30 cellular contexts compared by ENCODE assay signal in the genomic region with DNA sequence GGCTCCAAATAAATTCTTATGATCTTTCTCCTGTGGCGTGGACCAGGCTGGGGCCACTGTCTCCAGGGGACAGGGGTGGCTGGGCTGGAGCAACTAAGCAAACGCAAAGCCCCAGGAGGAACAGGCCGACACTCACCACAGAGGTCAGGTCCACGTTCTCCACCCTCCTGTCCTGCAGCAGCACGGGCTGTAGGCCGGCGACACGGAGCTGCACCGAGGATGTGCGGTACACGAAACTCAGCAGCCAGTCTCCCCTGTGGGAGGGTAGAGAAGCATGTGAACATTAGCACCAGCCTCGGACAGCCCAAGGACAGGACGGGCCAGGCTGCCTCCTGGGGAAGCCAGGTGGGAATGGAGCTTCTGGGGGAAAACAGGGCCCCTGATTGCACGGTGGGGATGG. TPM values are rescaled to one million over a fixed set of nuclear protein-coding genes. Genes with fewer than 3 reads are reported as not detected.
A peak's percentile ranks its signal among the peaks of the same experiment; 100 is the strongest.
DNase-seq lines count a peak whose midpoint lies in the region; ATAC-seq, FAIRE-seq and TF ChIP-seq lines count a peak whose summit lies in the region.
"Had no signal": no experiment of that assay in that cellular context is flagged by ENCODE, and none has a peak within 500 bp of the region (broad histone marks: within the 10 kb centered on the region; RNA-seq: fewer than 3 reads in every experiment).

No MANE protein-coding gene starts in this region.

- H3K9me3 Mint-ChIP-seq in activated T-cell treated with anti-CD3 and anti-CD28 coated beads, Interleukin-2, amount 50 U/mL, for 72 hours: peaks cover 0 to 2% of the 10 kb centered on the region in 2 donors

- no peak overlapping the region for H3K4me3 ChIP-seq in H7 (ENCODE audit: insufficient read depth, low read depth, low read length)
- H3K4me3 ChIP-seq in Panc1 (ENCODE audit: low read depth in 2 of 2, low read length in 2 of 2): no peak overlapping the region
- H3K4me3 ChIP-seq in H1 (ENCODE audit: extremely low read depth in 1 of 4, insufficient read depth in 2 of 4, low read depth in 3 of 4, low read length in 4 of 4): no peak overlapping the region
- H3K4me3 ChIP-seq in osteoblast (ENCODE audit: insufficient read depth, low read length): no peak overlapping the region
- H3K4me3 ChIP-seq: BLaER1 had no signal

- H3K4me3 Mint-ChIP-seq in activated T-cell treated with anti-CD3 and anti-CD28 coated beads, Interleukin-2, amount 50 U/mL, for 72 hours: no peak overlapping the region
- H3K4me3 Mint-ChIP-seq: CD14-positive monocyte; CD4-positive, alpha-beta memory T cell; CD4-positive, CD25-positive, alpha-beta regulatory T cell; CD8-positive, alpha-beta memory T cell had no signal

- H2AFZ ChIP-seq in H1 (ENCODE audit: low read length) (no peak overlapping the region), osteoblast (ENCODE audit: low read length) (no peak overlapping the region)

- H3K36me3 Mint-ChIP-seq in activated T-cell treated with anti-CD3 and anti-CD28 coated beads, Interleukin-2, amount 50 U/mL, for 72 hours (ENCODE audit: insufficient read depth in 2 of 2): peaks cover 9 to 14% of the 10 kb centered on the region in 2 donors

- H3K4me1 ChIP-seq in Panc1 (ENCODE audit: control insufficient read depth, insufficient read depth, low read length) (no peaks in the 10 kb centered on the region), H1 (replicated peaks in 1 of 4; ENCODE audit: control insufficient read depth in 3 of 4, insufficient read depth in 4 of 4, low read length in 3 of 4) (peaks cover 0 to 4% (median 3%) of the 10 kb centered on the region in 4 experiments; a peak in 4 of 7 replicates), osteoblast (ENCODE audit: insufficient read depth, low read length) (no peaks in the 10 kb centered on the region)
- H3K4me1 ChIP-seq: BE2C, BLaER1 had no signal

- H3K27me3 ChIP-seq in H7 (ENCODE audit: control insufficient read depth, insufficient read depth, low read length): no peaks in the 10 kb centered on the region
- H3K27me3 ChIP-seq in Panc1 (ENCODE audit: control insufficient read depth, insufficient read depth, low read length): no peaks in the 10 kb centered on the region
- no peaks in the 10 kb centered on the region for H3K27me3 ChIP-seq in H1 (replicated peaks in 1 of 4; ENCODE audit: control insufficient read depth in 3 of 4, extremely low read depth in 1 of 4, insufficient read depth in 3 of 4, low read length in 3 of 4)
- no peaks in the 10 kb centered on the region for H3K27me3 ChIP-seq in osteoblast (ENCODE audit: insufficient read depth, low read length)
- H3K27me3 ChIP-seq: BE2C, BLaER1 had no signal

- H3K9me3 ChIP-seq in Panc1 (ENCODE audit: control insufficient read depth, insufficient read depth, low read depth, low read length): no peaks in the 10 kb centered on the region
- no peaks in the 10 kb centered on the region for H3K9me3 ChIP-seq in H1 (ENCODE audit: insufficient read depth in 2 of 2, low read depth in 1 of 2, low read length in 1 of 2)
- H3K9me3 ChIP-seq in osteoblast (ENCODE audit: low read depth, low read length): no peaks in the 10 kb centered on the region
- H3K9me3 ChIP-seq: BE2C had no signal

- no peak overlapping the region for H2BK120ac ChIP-seq in H1 (replicated peaks; ENCODE audit: low read depth, low read length)

- H4K20me1 ChIP-seq in H1 (replicated peaks in 1 of 2; ENCODE audit: control insufficient read depth in 1 of 2, insufficient read depth in 2 of 2, low read length in 2 of 2): no peaks in the 10 kb centered on the region
- H4K20me1 ChIP-seq in osteoblast (ENCODE audit: insufficient read depth, low read length): no peaks in the 10 kb centered on the region
- H4K20me1 ChIP-seq: BLaER1 had no signal

- no peak overlapping the region for H4K8ac ChIP-seq in H1 (ENCODE audit: extremely low read depth, insufficient read depth, low read length)

- no peak for TF ChIP-seq POLR2A in H1 (IDR thresholded peaks at IDR 0.05; ENCODE audit: control extremely low read depth in 1 of 2, low read depth in 2 of 2, low read length in 2 of 2)

- 82% methylated on average over 13 of the region's 14 CpGs; no CpG with 5 or more reads in 1 of the 2 experiments for WGBS in H1 (ENCODE audit: extremely low coverage in 1 of 2, insufficient coverage in 1 of 2, insufficient read length in 1 of 2, insufficient replicate concordance in 2 of 2, low coverage in 1 of 2, low lambda C conversion rate in 2 of 2, missing lambda C conversion rate in 1 of 2), 2 experiments

- H3K36me3 ChIP-seq in H7 (replicated peaks; ENCODE audit: control insufficient read depth, insufficient read depth, low read length) (no peaks in the 10 kb centered on the region), Panc1 (ENCODE audit: control insufficient read depth, insufficient read depth, low read length) (no peaks in the 10 kb centered on the region), H1 (ENCODE audit: control insufficient read depth in 2 of 4, insufficient read depth in 4 of 4, low read length in 3 of 4) (no peaks in the 10 kb centered on the region), osteoblast (ENCODE audit: insufficient read depth, low read length) (peaks cover 2% of the 10 kb centered on the region)
- H3K36me3 ChIP-seq: BE2C had no signal

- no peak overlapping the region for H3K4ac ChIP-seq in H1 (replicated peaks; ENCODE audit: insufficient read length, low read depth, low read length)

- TF ChIP-seq RAD21 in H1 (IDR thresholded peaks at IDR 0.05 in 1 of 2, conservative IDR thresholded peaks at IDR 0.05 in 1 of 2; ENCODE audit: low read depth in 2 of 2, low read length in 2 of 2): no peak

- no peak overlapping the region for H2AK5ac ChIP-seq in H1 (ENCODE audit: low read depth, low read length)

- no peak overlapping the region for H3K27ac Mint-ChIP-seq in activated T-cell treated with anti-CD3 and anti-CD28 coated beads, Interleukin-2, amount 50 U/mL, for 72 hours
- H3K27ac Mint-ChIP-seq: CD14-positive monocyte; CD4-positive, CD25-positive, alpha-beta regulatory T cell had no signal

- H2BK15ac ChIP-seq in H1 (ENCODE audit: low read length): 0 out of 2 replicates have a peak overlapping the region, but pooled peaks have one; percentile 18

- no peaks in the 10 kb centered on the region for H3K23me2 ChIP-seq in H1 (ENCODE audit: low read depth, low read length)

- H3K56ac ChIP-seq in H1 (replicated peaks; ENCODE audit: insufficient read length, low read depth, low read length): no peak overlapping the region

- H3K79me2 ChIP-seq in H1 (ENCODE audit: control insufficient read depth in 1 of 2, insufficient read depth in 2 of 2, low read length in 2 of 2) (no peaks in the 10 kb centered on the region), osteoblast (ENCODE audit: insufficient read depth, low read length) (no peaks in the 10 kb centered on the region)

- peak; percentile 39; the same call in 1 of the 2 replicates for ATAC-seq in Panc1
- no peak for ATAC-seq in activated T-cell treated with anti-CD3 and anti-CD28 coated beads, Interleukin-2, amount 50 U/mL, for 72 hours (replicated peaks in 1 of 2)

- in situ Hi-C loops in Panc1 (cut with HindIII; ENCODE audit: low pct_unique_long_range_greater_than_20kb, low sequenced_read_pairs): no loop called here

- H4K91ac ChIP-seq in H1 (replicated peaks; ENCODE audit: insufficient read length, low read length): no peak overlapping the region

- H3K4me1 Mint-ChIP-seq in activated T-cell treated with anti-CD3 and anti-CD28 coated beads, Interleukin-2, amount 50 U/mL, for 72 hours (ENCODE audit: low read depth): peaks cover 12% of the 10 kb centered on the region

- no peak overlapping the region for H3K18ac ChIP-seq in H1 (ENCODE audit: extremely low read depth, low read length)

- CTCF ChIA-PET in Panc1 (lab: Charles Lee) (no interaction called here), H1 (lab: Charles Lee; ENCODE audit: partially characterized antibody) (interaction anchor here (0.7 to 5.9 kb wide), 5 partner anchors 11 to 800 kb away, joined by 3 to 45 read pairs (median 6); no protein-coding TSS in a partner anchor)

- no peaks in the 10 kb centered on the region for H3K27me3 Mint-ChIP-seq in activated T-cell treated with anti-CD3 and anti-CD28 coated beads, Interleukin-2, amount 50 U/mL, for 72 hours (ENCODE audit: low read depth)
- H3K27me3 Mint-ChIP-seq: CD4-positive, alpha-beta memory T cell; CD4-positive, CD25-positive, alpha-beta regulatory T cell; CD8-positive, alpha-beta memory T cell had no signal

- H2BK20ac ChIP-seq in H1 (ENCODE audit: low read length): no peak overlapping the region

- H3K27ac ChIP-seq in Panc1 (ENCODE audit: low read length) (no peak overlapping the region), H1 (ENCODE audit: low read depth, low read length) (no peak overlapping the region), osteoblast (ENCODE audit: low read depth, low read length) (no peak overlapping the region)
- H3K27ac ChIP-seq: BLaER1 had no signal

- intact Hi-C loops in Panc1 (cut with micrococcal nuclease; ENCODE audit: unreplicated experiment): no loop called here

- no peak overlapping the region for H4K5ac ChIP-seq in H1 (ENCODE audit: insufficient read length, low read depth, low read length)

- no peaks in the 10 kb centered on the region for H3K79me1 ChIP-seq in H1 (ENCODE audit: low read depth, low read length)

- H3K14ac ChIP-seq in H1 (ENCODE audit: insufficient read length): no peak overlapping the region

- no TSS peak for BruUV-seq in Panc1 (replicated peaks; lab: Mats Ljungman, UMichigan)

- DNase-seq in H7: peak; percentile 22
- no peak for DNase-seq in Panc1 (ENCODE audit: low read depth, low spot score)
- DNase-seq in H1 (ENCODE audit: low read depth in 1 of 2, low spot score in 2 of 2): no peak
- DNase-seq in osteoblast (ENCODE audit: insufficient read length, low spot score, missing footprints): peak; percentile 44
- DNase-seq in dedifferentiated amniotic fluid mesenchymal stem cell (ENCODE audit: extremely low spot score): no peak
- DNase-seq in activated naive CD4-positive, alpha-beta T cell treated with Interleukin-2 at 50 U/mL for 16 hours: no peak
- no peak for DNase-seq in activated T-cell treated with anti-CD3 and anti-CD28 coated beads, Interleukin-2, amount 50 U/mL, for 72 hours
- DNase-seq: 8988T; ACHN; BE2C; C1 segment of cervical spinal cord; CD4-positive, alpha-beta memory T cell; CD4-positive, CD25-positive, alpha-beta regulatory T cell; CD8-positive, alpha-beta memory T cell; COR-L47; DMS 273 treated with DMSO at 0.1 percent for 48 hours; DMS153; DMS53; DMS79; DND-41; EL; GDM1 had no signal

- no peak for TF ChIP-seq EP300 in H1 (IDR thresholded peaks at IDR 0.05; ENCODE audit: borderline replicate concordance in 1 of 2, low read depth in 2 of 2, low read length in 2 of 2)

- POLR2A ChIA-PET in Panc1 (lab: Charles Lee) (no interaction called here), H1 (lab: Charles Lee; ENCODE audit: partially characterized antibody) (no interaction called here)

- H3K4me2 ChIP-seq in H1 (ENCODE audit: insufficient read depth in 1 of 2, low read depth in 2 of 2, low read length in 2 of 2): no peak overlapping the region
- H3K4me2 ChIP-seq in osteoblast (ENCODE audit: insufficient read depth, low read length): no peak overlapping the region
- H3K4me2 ChIP-seq: BLaER1 had no signal

- TF ChIP-seq CTCF in Panc1 (IDR thresholded peaks at IDR 0.05): no peak
- TF ChIP-seq CTCF in H1 (IDR thresholded peaks at IDR 0.05; ENCODE audit: control extremely low read depth in 1 of 3, insufficient read depth in 1 of 3, low read depth in 1 of 3, low read length in 3 of 3): no peak
- TF ChIP-seq CTCF in osteoblast (IDR thresholded peaks at IDR 0.05; ENCODE audit: extremely low read depth, low read depth, low read length): no peak

- H2BK5ac ChIP-seq in H1 (ENCODE audit: low read depth, low read length): no peak overlapping the region

- H3K9ac ChIP-seq in H1 (replicated peaks in 1 of 4; ENCODE audit: extremely low read depth in 1 of 4, low read depth in 3 of 4, low read length in 3 of 4): no peak overlapping the region
- H3K9ac ChIP-seq: BLaER1 had no signal

- no peak for FAIRE-seq in H1 (lab: Jason Lieb, UNC)
- FAIRE-seq: A204.1, GM12891, GM19239 had no signal

- no peak overlapping the region for H3K23ac ChIP-seq in H1 (ENCODE audit: insufficient read length)

- no peak overlapping the region for H2BK12ac ChIP-seq in H1 (ENCODE audit: low read depth, low read length)

RNA-seq across cellular contexts. Expression of a gene that starts 29.6 kb away (rescaled TPM):
- 0.45 and 1.9 TPM in 2 replicates for total RNA-seq in H7 (2014; rRNA removed; shearing (Covaris generic))
- 0.10 TPM for total RNA-seq in Panc1 (2021; ENCODE audit: unreplicated experiment)
- polyA plus RNA-seq in Panc1 (2012; ENCODE audit: insufficient read length): 0.40 TPM
- total RNA-seq in H1 (2021; fragmentation: NEBNext Ultra II Directional; extraction: Animal tissue kit (Norgen Biotek cat#: 25700)): 0.69 and 0.76 TPM in 2 replicates
- 0.95 and 1.4 TPM in 2 replicates for polyA plus RNA-seq in H1 (2011; rRNA removed)
- polyA plus RNA-seq in H1 (2011; cell fraction: cytosol; rRNA removed): 0.44 TPM
- polyA plus RNA-seq in H1 (2011; cell fraction: nucleus; rRNA removed): 0.93 TPM
- 0.29 to 1.0 TPM (median 0.73 TPM) in 4 replicates for polyA plus RNA-seq in H1 (2012, experiment 1 of 2)
- polyA plus RNA-seq in H1 (2012, experiment 2 of 2): 0.64 TPM
- 1.4 TPM for polyA plus RNA-seq in H1 (2013, experiment 1 of 2)
- 1.1 TPM for polyA plus RNA-seq in H1 (2013, experiment 2 of 2)
- 0.22 and 0.24 TPM in 2 replicates for polyA minus RNA-seq in H1 (2011; rRNA and poly(A)+ RNA removed)
- polyA minus RNA-seq in H1 (2011; cell fraction: cytosol; rRNA and poly(A)+ RNA removed): 1.7 TPM
- polyA minus RNA-seq in H1 (2011; cell fraction: nucleus; rRNA and poly(A)+ RNA removed): 1.1 TPM
- total RNA-seq in osteoblast: under 0.01 TPM in 1 of 2 replicates, not detected in the other
- under 1 TPM; 0.32 to 0.55 TPM for total RNA-seq in activated T-cell treated with anti-CD3 and anti-CD28 coated beads, Interleukin-2, amount 50 U/mL, for 72 hours
- total RNA-seq: A673; CD4-positive, CD25-positive, alpha-beta regulatory T cell; CD8-positive, alpha-beta memory T cell; Daoy had no signal
- polyA plus RNA-seq: AG04450; CD14-positive monocyte; CD8-positive, alpha-beta memory T cell had no signal

RNA-seq across cellular contexts. Expression of a gene that starts 50.2 kb away (rescaled TPM):
- 26.9 and 47.4 TPM in 2 replicates for total RNA-seq in H7 (2014; rRNA removed; shearing (Covaris generic))
- 191 TPM for total RNA-seq in Panc1 (2021; ENCODE audit: unreplicated experiment)
- 489 TPM for polyA plus RNA-seq in Panc1 (2012; ENCODE audit: insufficient read length)
- total RNA-seq in H1 (2021; fragmentation: NEBNext Ultra II Directional; extraction: Animal tissue kit (Norgen Biotek cat#: 25700)): 9.7 and 10.4 TPM in 2 replicates
- polyA plus RNA-seq in H1 (2011; rRNA removed): 8.7 and 10.8 TPM in 2 replicates
- 10.4 TPM for polyA plus RNA-seq in H1 (2011; cell fraction: cytosol; rRNA removed)
- polyA plus RNA-seq in H1 (2011; cell fraction: nucleus; rRNA removed): 11.9 TPM
- polyA plus RNA-seq in H1 (2012, experiment 1 of 2): 5.2 to 10.1 TPM (median 8.0 TPM) in 4 replicates
- polyA plus RNA-seq in H1 (2012, experiment 2 of 2): 6.4 TPM
- 5.8 TPM for polyA plus RNA-seq in H1 (2013, experiment 1 of 2)
- polyA plus RNA-seq in H1 (2013, experiment 2 of 2): 6.8 TPM
- polyA minus RNA-seq in H1 (2011; rRNA and poly(A)+ RNA removed): 7.4 and 9.7 TPM in 2 replicates
- polyA minus RNA-seq in H1 (2011; cell fraction: cytosol; rRNA and poly(A)+ RNA removed): 7.9 TPM
- polyA minus RNA-seq in H1 (2011; cell fraction: nucleus; rRNA and poly(A)+ RNA removed): 6.3 TPM
- total RNA-seq in osteoblast: 88.7 and 114 TPM in 2 replicates
- total RNA-seq in activated T-cell treated with anti-CD3 and anti-CD28 coated beads, Interleukin-2, amount 50 U/mL, for 72 hours: 10 to 100 TPM; 22.4 to 51.9 TPM
- polyA plus RNA-seq: CD14-positive monocyte had no signal

Comparison
In these comparisons a context has a peak if more than half of its experiments do, and no peak if none do; other contexts are left out.
1. DNase-seq: peak in H7 (single experiment) and osteoblast (single experiment); none in Panc1 (single experiment), H1 (0 of 2), dedifferentiated amniotic fluid mesenchymal stem cell (single experiment), activated naive CD4-positive, alpha-beta T cell treated with Interleukin-2 at 50 U/mL for 16 hours (single experiment) and activated T-cell treated with anti-CD3 and anti-CD28 coated beads, Interleukin-2, amount 50 U/mL, for 72 hours (0 of 2).